8 cellular contexts compared by ENCODE assay signal in genomic region chr5:147455321-147455720, GRCh38. TPM values are rescaled to one million over a fixed set of nuclear protein-coding genes. Genes with fewer than 3 reads are reported as not detected.
DNase-seq lines count a peak whose midpoint lies in the region; ATAC-seq and TF ChIP-seq lines count a peak whose summit lies in the region.

No MANE protein-coding gene starts in this region.

- peak overlapping the region; percentile 87 for H3K4me3 Mint-ChIP-seq in activated naive CD8-positive, alpha-beta T cell
- no peak overlapping the region for H3K4me3 Mint-ChIP-seq in activated naive CD8-positive, alpha-beta T cell treated with anti-CD3 and anti-CD28 coated beads, Interleukin-2, amount 50 U/mL, for 24 hours

- H3K36me3 ChIP-seq in vagina (no peaks in the 10 kb centered on the region), BE2C (no peaks in the 10 kb centered on the region)

- peak overlapping the region; percentile 91 for H3K27ac ChIP-seq in vagina

- peaks cover 28% of the 10 kb centered on the region for H3K4me1 ChIP-seq in vagina
- peaks cover 20% of the 10 kb centered on the region for H3K4me1 ChIP-seq in BE2C

- ATAC-seq in activated naive CD8-positive, alpha-beta T cell treated with anti-CD3 and anti-CD28 coated beads, Interleukin-2, amount 50 U/mL, for 24 hours = no peak
- ATAC-seq in left ventricle myocardium superior (peak; percentile 41), HG03097 (IDR thresholded peaks at IDR 0.05; ENCODE audit: low FRiP score, unreplicated experiment) (no peak)

- no peaks in the 10 kb centered on the region for H3K36me3 Mint-ChIP-seq in activated naive CD8-positive, alpha-beta T cell
- H3K36me3 Mint-ChIP-seq in activated naive CD8-positive, alpha-beta T cell treated with anti-CD3 and anti-CD28 coated beads, Interleukin-2, amount 50 U/mL, for 24 hours (ENCODE audit: low read depth) = no peaks in the 10 kb centered on the region

- H3K27me3 ChIP-seq in vagina = no peaks in the 10 kb centered on the region
- H3K27me3 ChIP-seq in BE2C = no peaks in the 10 kb centered on the region

- TF ChIP-seq POLR2A in vagina (IDR thresholded peaks at IDR 0.05) = no peak

- H3K4me1 Mint-ChIP-seq in activated naive CD8-positive, alpha-beta T cell (ENCODE audit: low read depth) = peaks cover 16% of the 10 kb centered on the region
- peaks cover 9% of the 10 kb centered on the region for H3K4me1 Mint-ChIP-seq in activated naive CD8-positive, alpha-beta T cell treated with anti-CD3 and anti-CD28 coated beads, Interleukin-2, amount 50 U/mL, for 24 hours

- H3K9me3 ChIP-seq in vagina (no peaks in the 10 kb centered on the region), BE2C (no peaks in the 10 kb centered on the region)

- DNase-seq in activated naive CD8-positive, alpha-beta T cell treated with anti-CD3 and anti-CD28 coated beads, Interleukin-2, amount 50 U/mL, for 24 hours = no peak
- DNase-seq in NOMO-1 treated with DMSO at 0.1 percent for 48 hours (lab: John Stamatoyannopoulos, UW; ENCODE audit: unreplicated experiment) = peak; percentile 84
- no peak for DNase-seq in left ventricle myocardium superior
- no peak for DNase-seq in vagina (ENCODE audit: extremely low spot score in 2 of 2)
- no peak for DNase-seq in BE2C
- DNase-seq in retina = no peak

- H3K4me3 ChIP-seq in vagina (peak overlapping the region; percentile 69 to 78), BE2C (ENCODE audit: low read depth, low read length) (no peak overlapping the region)

- no peaks in the 10 kb centered on the region for H3K9me3 Mint-ChIP-seq in activated naive CD8-positive, alpha-beta T cell (ENCODE audit: low read depth)
- no peaks in the 10 kb centered on the region for H3K9me3 Mint-ChIP-seq in activated naive CD8-positive, alpha-beta T cell treated with anti-CD3 and anti-CD28 coated beads, Interleukin-2, amount 50 U/mL, for 24 hours

- intact Hi-C loops in left ventricle myocardium superior (cut with micrococcal nuclease) (no loop called here), vagina (cut with DNase I) (loop anchor here (1.0 to 2.0 kb wide), 2 partner anchors 29 to 103 kb away; no protein-coding TSS in a partner anchor)

- no peak overlapping the region for H3K27ac Mint-ChIP-seq in activated naive CD8-positive, alpha-beta T cell
- no peak overlapping the region for H3K27ac Mint-ChIP-seq in activated naive CD8-positive, alpha-beta T cell treated with anti-CD3 and anti-CD28 coated beads, Interleukin-2, amount 50 U/mL, for 24 hours

- H3K27me3 Mint-ChIP-seq in activated naive CD8-positive, alpha-beta T cell = peaks cover 41% of the 10 kb centered on the region
- peaks cover 63% of the 10 kb centered on the region for H3K27me3 Mint-ChIP-seq in activated naive CD8-positive, alpha-beta T cell treated with anti-CD3 and anti-CD28 coated beads, Interleukin-2, amount 50 U/mL, for 24 hours

- no peak for TF ChIP-seq CTCF in vagina (IDR thresholded peaks at IDR 0.05)
- no peak for TF ChIP-seq CTCF in BE2C (IDR thresholded peaks at IDR 0.05; ENCODE audit: low read depth, low read length)

RNA-seq across cellular contexts. Expression of gene DPYSL3, which starts 54.5 kb away (rescaled TPM):
- total RNA-seq in left ventricle myocardium superior (19.5 TPM), vagina (68.5 TPM)
- polyA plus RNA-seq in BE2C (2012; ENCODE audit: insufficient read depth, insufficient read length, low read depth) = 306 TPM
